In the genomic region with DNA sequence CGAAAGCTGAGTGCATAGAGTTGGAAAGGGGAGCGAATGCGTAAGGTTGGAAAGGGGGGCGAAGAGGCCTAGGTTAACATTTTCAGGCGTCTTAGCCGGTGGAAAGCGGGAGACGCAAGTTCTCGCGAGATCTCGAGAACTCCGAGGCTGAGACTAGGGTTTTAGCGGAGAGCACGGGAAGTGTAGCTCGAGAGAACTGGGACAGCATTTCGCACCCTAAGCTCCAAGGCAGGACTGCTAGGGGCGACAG, we compare ENCODE assay signal across 8 cellular contexts. TPM values are rescaled to one million over a fixed set of nuclear protein-coding genes. Genes with fewer than 3 reads are reported as not detected.
DNase-seq lines count a peak whose midpoint lies in the region; ATAC-seq and TF ChIP-seq lines count a peak whose summit lies in the region.

No MANE protein-coding gene starts in this region.

- peak overlapping the region; percentile 99 for H3K9ac ChIP-seq in H9 (ENCODE audit: extremely low read depth, insufficient read length, low read length)

- peak overlapping the region; percentile 99 for H2BK120ac ChIP-seq in H9 (ENCODE audit: low read depth, low read length, poor library complexity, severe bottlenecking)

- H3K4me3 Mint-ChIP-seq in H9: peak overlapping the region; percentile 92 to 93
- H3K4me3 Mint-ChIP-seq in central memory CD8-positive, alpha-beta T cell: peak overlapping the region; percentile 98

- H3K4me1 Mint-ChIP-seq in H9: peaks cover 28 to 48% of the 10 kb centered on the region in 2 experiments
- peaks cover 27% of the 10 kb centered on the region for H3K4me1 Mint-ChIP-seq in central memory CD8-positive, alpha-beta T cell

- peak overlapping the region; percentile 95 for H3K56ac ChIP-seq in H9 (ENCODE audit: insufficient read length, low read depth, low read length)

- H3K36me3 ChIP-seq in RWPE2 (ENCODE audit: low read depth): peaks cover 35% of the 10 kb centered on the region

- no peak overlapping the region for H2AK5ac ChIP-seq in H9 (ENCODE audit: insufficient read length, low read length)

- H2BK5ac ChIP-seq in H9 (ENCODE audit: insufficient read length, low read length): peak overlapping the region; percentile 82

- H4K8ac ChIP-seq in H9 (replicated peaks; ENCODE audit: insufficient read length, low read depth, low read length): peak overlapping the region; percentile 97

- H3K4ac ChIP-seq in H9 (ENCODE audit: low read depth, low read length): peak overlapping the region; percentile 76; the same call in 1 of the 2 replicates

- H3K18ac ChIP-seq in H9 (ENCODE audit: insufficient read length, low read depth, low read length): peak overlapping the region; percentile 98

- no peaks in the 10 kb centered on the region for H3K79me1 ChIP-seq in H9 (ENCODE audit: insufficient read depth, low read depth, low read length, poor library complexity, severe bottlenecking)

- peak overlapping the region; percentile 99 for H3K27ac ChIP-seq in H9 (ENCODE audit: insufficient read length, low read depth, low read length)
- peak overlapping the region; percentile 95 for H3K27ac ChIP-seq in RWPE2 (ENCODE audit: poor library complexity, severe bottlenecking)
- H3K27ac ChIP-seq in layer of hippocampus (ENCODE audit: low read depth, low read length): peak overlapping the region; percentile 100

- H4K91ac ChIP-seq in H9 (ENCODE audit: insufficient read length, low read depth, low read length): peak overlapping the region; percentile 90

- H3K4me1 ChIP-seq in H9 (ENCODE audit: insufficient read depth, low read length) (peaks cover 7% of the 10 kb centered on the region; the same call in 1 of the 2 replicates), RWPE2 (ENCODE audit: insufficient read depth, poor library complexity, severe bottlenecking) (peaks cover 9% of the 10 kb centered on the region)

- H3K36me3 Mint-ChIP-seq in H9 (ENCODE audit: insufficient read depth in 1 of 3, low read depth in 3 of 3): peaks cover 29 to 46% (median 43%) of the 10 kb centered on the region in 3 experiments
- peaks cover 64% of the 10 kb centered on the region for H3K36me3 Mint-ChIP-seq in central memory CD8-positive, alpha-beta T cell (ENCODE audit: insufficient read depth)

- peaks cover 10% of the 10 kb centered on the region for H3K23me2 ChIP-seq in H9 (ENCODE audit: insufficient read length, low read depth, low read length, poor library complexity, severe bottlenecking)

- DNase-seq in NCI-H446 (lab: John Stamatoyannopoulos, UW) (peak; percentile 88 to 92), NCI-H446 treated with DMSO at 0.1 percent for 48 hours (lab: John Stamatoyannopoulos, UW) (no peak), H9 (no peak), M059J (ENCODE audit: low read depth) (peak; percentile 89), RWPE2 (ENCODE audit: low spot score) (peak; percentile 63)
- DNase-seq in central memory CD8-positive, alpha-beta T cell (ENCODE audit: low spot score in 2 of 2): no peak
- DNase-seq in stimulated activated naive CD4-positive, alpha-beta T cell treated with Interleukin-2 at 50 U/mL for 16 hours (lab: John Stamatoyannopoulos, UW): peak; percentile 71

- no peak overlapping the region for H2BK20ac ChIP-seq in H9 (ENCODE audit: low read depth, low read length, poor library complexity, severe bottlenecking)

- H3K23ac ChIP-seq in H9 (ENCODE audit: insufficient read length, low read depth, low read length): no peak overlapping the region

- peaks cover 44% of the 10 kb centered on the region for H3K79me2 ChIP-seq in H9 (ENCODE audit: insufficient read depth, low read length)

- no peak for TF ChIP-seq CTCF in H9 (conservative IDR thresholded peaks at IDR 0.05)
- no peak for TF ChIP-seq CTCF in RWPE2 (IDR thresholded peaks at IDR 0.05; ENCODE audit: poor library complexity, severe bottlenecking)

- H2BK12ac ChIP-seq in H9 (ENCODE audit: insufficient read length, low read depth, low read length): peak overlapping the region; percentile 58

- H4K5ac ChIP-seq in H9 (ENCODE audit: insufficient read length, low read depth, low read length): peak overlapping the region; percentile 96

- H3K27me3 Mint-ChIP-seq in H9 (ENCODE audit: low read depth): no peaks in the 10 kb centered on the region; the same call in 1 of the 2 replicates
- no peaks in the 10 kb centered on the region for H3K27me3 Mint-ChIP-seq in central memory CD8-positive, alpha-beta T cell

- H3K14ac ChIP-seq in H9 (ENCODE audit: insufficient read depth, low read length): peak overlapping the region; percentile 88

- WGBS in H9 (ENCODE audit: extremely low coverage, insufficient read length, low lambda C conversion rate): no CpG with 5 or more reads among the region's 17 CpGs

- no peak overlapping the region for H2BK15ac ChIP-seq in H9 (ENCODE audit: low read depth, low read length)

- H3K9me3 ChIP-seq in H9 (ENCODE audit: control insufficient read depth, low read depth, low read length) (no peaks in the 10 kb centered on the region), RWPE2 (ENCODE audit: severe bottlenecking) (no peaks in the 10 kb centered on the region)

- no peaks in the 10 kb centered on the region for H4K20me1 ChIP-seq in H9 (ENCODE audit: control insufficient read depth, insufficient read depth, insufficient read length)

- peak overlapping the region; percentile 100 for H3K27ac Mint-ChIP-seq in H9
- peak overlapping the region; percentile 100 for H3K27ac Mint-ChIP-seq in central memory CD8-positive, alpha-beta T cell (ENCODE audit: low read depth)

- peaks cover 48 to 61% of the 10 kb centered on the region in 2 experiments for H3K9me3 Mint-ChIP-seq in H9
- H3K9me3 Mint-ChIP-seq in central memory CD8-positive, alpha-beta T cell: no peaks in the 10 kb centered on the region

- peak; percentile 33 for ATAC-seq in RWPE2 (ENCODE audit: low read depth)
- peak; percentile 41 for ATAC-seq in central memory CD8-positive, alpha-beta T cell (replicated peaks; ENCODE audit: extremely low read depth, poor library complexity, severe bottlenecking)

- peak overlapping the region; percentile 81 for H3K4me3 ChIP-seq in RWPE2 (ENCODE audit: severe bottlenecking)

- no peaks in the 10 kb centered on the region for H3K27me3 ChIP-seq in H9 (ENCODE audit: insufficient read depth, low read length)
- H3K27me3 ChIP-seq in RWPE2 (ENCODE audit: insufficient read depth, poor library complexity, severe bottlenecking): no peaks in the 10 kb centered on the region
- H3K27me3 ChIP-seq in layer of hippocampus (ENCODE audit: control insufficient read depth, insufficient read depth, low read length): no peaks in the 10 kb centered on the region

- H3T11ph ChIP-seq in H9 (ENCODE audit: low read length): peak overlapping the region; percentile 56

- H3K4me2 ChIP-seq in H9 (ENCODE audit: insufficient read depth, insufficient read length, low read length): peak overlapping the region; percentile 78

- no peak overlapping the region for H2AFZ ChIP-seq in H9 (ENCODE audit: low read length)

RNA-seq across cellular contexts. Expression of a gene that starts 0.3 kb away (rescaled TPM):
- total RNA-seq in H9 (2021): 328 and 338 TPM in 2 replicates
- total RNA-seq in M059J (2014; rRNA removed; shearing (Covaris generic)): 145 and 209 TPM in 2 replicates

Comparison
In these comparisons a context has a peak if more than half of its experiments do, and no peak if none do; other contexts are left out.
1. DNase-seq: peak in NCI-H446 (2 of 2), M059J (single experiment), RWPE2 (single experiment) and stimulated activated naive CD4-positive, alpha-beta T cell treated with Interleukin-2 at 50 U/mL for 16 hours (single experiment); none in NCI-H446 treated with DMSO at 0.1 percent for 48 hours (single experiment), H9 (single experiment) and central memory CD8-positive, alpha-beta T cell (0 of 2).
2. Peak in every context shown above with its lines, with median percentiles within 50 percentile points of each other: H3K27ac ChIP-seq.